Comparison of ENCODE assay signal across 8 cellular contexts in the genomic region with DNA sequence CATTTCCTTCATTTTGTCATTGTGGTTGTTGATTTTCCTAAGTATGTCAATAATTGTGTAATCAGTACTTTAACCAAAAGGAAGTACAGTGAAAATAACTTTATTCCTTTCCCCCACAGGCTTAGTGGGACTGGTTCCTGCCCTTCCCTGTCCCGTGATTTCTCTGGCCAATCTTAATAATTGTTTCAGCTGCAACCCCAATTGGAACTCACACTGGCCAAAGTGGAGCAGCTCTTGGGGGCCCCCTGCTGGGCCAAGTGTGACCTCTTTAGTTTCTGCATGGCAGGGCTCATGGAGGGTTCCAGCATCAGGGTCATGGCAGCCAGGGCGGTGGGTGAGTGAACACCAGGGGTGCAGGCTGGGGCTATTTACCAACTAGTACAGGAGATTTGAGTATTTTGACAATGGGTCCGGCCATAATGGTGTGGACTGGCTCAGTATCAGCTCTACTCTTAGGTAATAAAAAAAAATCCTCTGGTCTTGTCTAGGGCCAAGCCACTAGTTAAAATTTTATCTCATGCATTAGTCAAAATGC. TPM values are rescaled to one million over a fixed set of nuclear protein-coding genes. Genes with fewer than 3 reads are reported as not detected.
DNase-seq lines count a peak whose midpoint lies in the region; ATAC-seq and TF ChIP-seq lines count a peak whose summit lies in the region.

No MANE protein-coding gene starts in this region.

- peak; percentile 69 for DNase-seq in AG10803 (ENCODE audit: low read depth)
- DNase-seq in NOMO-1 (lab: John Stamatoyannopoulos, UW; ENCODE audit: unreplicated experiment in 2 of 2), result peak; percentile 71 to 79
- peak; percentile 48 to 59 for DNase-seq in activated CD8-positive, alpha-beta memory T cell treated with anti-CD3 and anti-CD28 coated beads for 4 hours (ENCODE audit: low read depth in 2 of 2)
- peak; percentile 78 for DNase-seq in epithelial cell of esophagus (ENCODE audit: low read depth)
- DNase-seq in naive thymus-derived CD4-positive, alpha-beta T cell, result peak; percentile 33 to 80 (median 60)
- DNase-seq in stimulated activated CD8-positive, alpha-beta memory T cell treated with anti-CD3 and anti-CD28 coated beads, Interleukin-7, amount 100 ng/mL, for 48 hours (ENCODE audit: extremely low read depth in 1 of 2, low read depth in 1 of 2), result peak; percentile 47 to 55

- TF ChIP-seq CTCF in AG10803 (conservative IDR thresholded peaks at IDR 0.05; ENCODE audit: low read length), result peak; percentile 92
- TF ChIP-seq CTCF in epithelial cell of esophagus (IDR thresholded peaks at IDR 0.05; ENCODE audit: insufficient read depth, low read depth, low read length, missing control alignments), result peak; percentile 94

- H3K4me3 ChIP-seq in AG10803 (ENCODE audit: low read length), result no peak overlapping the region
- H3K4me3 ChIP-seq in epithelial cell of esophagus (ENCODE audit: low read length), result no peak overlapping the region
- H3K4me3 ChIP-seq in naive thymus-derived CD4-positive, alpha-beta T cell (ENCODE audit: low read length), result no peak overlapping the region

- POLR2A ChIA-PET in naive thymus-derived CD4-positive, alpha-beta T cell (lab: Charles Lee), result interaction anchor here (1.3 kb wide), 1 partner anchor 273 kb away, joined by 3 read pairs; no protein-coding TSS in a partner anchor

- no peaks in the 10 kb centered on the region for H3K36me3 Mint-ChIP-seq in naive thymus-derived CD4-positive, alpha-beta T cell

- no peak overlapping the region for H3K27ac Mint-ChIP-seq in naive thymus-derived CD4-positive, alpha-beta T cell

- H3K9me3 Mint-ChIP-seq in naive thymus-derived CD4-positive, alpha-beta T cell, result peaks cover 0 to 2% (median 0%) of the 10 kb centered on the region in 11 donors

- no peak overlapping the region for H3K4me3 Mint-ChIP-seq in naive thymus-derived CD4-positive, alpha-beta T cell

- no peak overlapping the region for H3K27ac ChIP-seq in naive thymus-derived CD4-positive, alpha-beta T cell (ENCODE audit: low read depth, low read length)

- intact Hi-C loops in naive thymus-derived CD4-positive, alpha-beta T cell (cut with micrococcal nuclease), result loop anchor here (1.0 to 10.0 kb wide), 8 partner anchors 23 to 1549 kb away; a partner anchor contains a TSS

- CTCF ChIA-PET in naive thymus-derived CD4-positive, alpha-beta T cell (lab: Charles Lee), result interaction anchor here (0.6 to 7.2 kb wide), 13 partner anchors 7 to 1231 kb away, joined by 3 to 50 read pairs (median 4); no protein-coding TSS in a partner anchor

- peaks cover 0 to 14% (median 0%) of the 10 kb centered on the region in 5 donors for H3K27me3 Mint-ChIP-seq in naive thymus-derived CD4-positive, alpha-beta T cell

- no peaks in the 10 kb centered on the region for H3K9me3 ChIP-seq in naive thymus-derived CD4-positive, alpha-beta T cell (ENCODE audit: control insufficient read depth in 2 of 3, low read length in 3 of 3)

- H3K36me3 ChIP-seq in naive thymus-derived CD4-positive, alpha-beta T cell (ENCODE audit: control insufficient read depth in 2 of 3, insufficient read depth in 3 of 3, low read length in 3 of 3), result no peaks in the 10 kb centered on the region

- peak; percentile 67 for ATAC-seq in GM19025 (IDR thresholded peaks at IDR 0.05; ENCODE audit: low read depth, unreplicated experiment)
- ATAC-seq in HG03460 (IDR thresholded peaks at IDR 0.05; ENCODE audit: unreplicated experiment), result peak; percentile 61
- ATAC-seq in naive thymus-derived CD4-positive, alpha-beta T cell, result peak; percentile 90

- peaks cover 0 to 15% (median 8%) of the 10 kb centered on the region in 7 donors for H3K4me1 Mint-ChIP-seq in naive thymus-derived CD4-positive, alpha-beta T cell

- H3K27me3 ChIP-seq in naive thymus-derived CD4-positive, alpha-beta T cell (ENCODE audit: control insufficient read depth in 2 of 2, insufficient read depth in 2 of 2, low read length in 2 of 2), result no peaks in the 10 kb centered on the region

- no peaks in the 10 kb centered on the region for H3K4me1 ChIP-seq in naive thymus-derived CD4-positive, alpha-beta T cell (ENCODE audit: control insufficient read depth in 2 of 2, insufficient read depth in 2 of 2, low read length in 2 of 2)

RNA-seq across cellular contexts. Expression of a gene that starts 31.7 kb away (rescaled TPM):
- total RNA-seq in naive thymus-derived CD4-positive, alpha-beta T cell, result 100 to 1,000 TPM in 3 of 5 experiments, 10 to 100 TPM in 2; 40.4 to 130 (median 114) TPM
- 100 to 1,000 TPM in 1 of 2 donors, 10 to 100 TPM in 1; 68.1 to 115 TPM for polyA plus RNA-seq in naive thymus-derived CD4-positive, alpha-beta T cell
